In genomic region chr6:24495516-24495847, GRCh38 we compare ENCODE assay signal across 8 cellular contexts. TPM values are rescaled to one million over a fixed set of nuclear protein-coding genes. Genes with fewer than 3 reads are reported as not detected.
DNase-seq lines count a peak whose midpoint lies in the region; ATAC-seq, FAIRE-seq and TF ChIP-seq lines count a peak whose summit lies in the region.

No MANE protein-coding gene starts in this region.

- peak in 1 of 3 donors; percentile 15 for TF ChIP-seq POLR2A in body of pancreas (IDR thresholded peaks at IDR 0.05)

- H3K4me1 ChIP-seq in HUES6 (ENCODE audit: control insufficient read depth, insufficient read depth, low read length) (peaks cover 8% of the 10 kb centered on the region), body of pancreas (peaks cover 14% of the 10 kb centered on the region), iPS-20b (ENCODE audit: insufficient read depth, low read length) (peaks cover 3% of the 10 kb centered on the region; the same call in 1 of the 2 replicates), small intestine (ENCODE audit: control insufficient read depth in 2 of 2, insufficient read depth in 1 of 2, low read depth in 1 of 2, low read length in 1 of 2) (peaks cover 0 to 2% of the 10 kb centered on the region in 2 donors)

- FAIRE-seq in small intestine (lab: Jason Lieb, UNC) (no peak), D721Med (lab: Jason Lieb, UNC) (no peak)

- intact Hi-C loops in body of pancreas (cut with DNase I), result no loop called here

- DNase-seq in DMS79 treated with DMSO at 0.1 percent for 48 hours (lab: John Stamatoyannopoulos, UW), result peak; percentile 49
- DNase-seq in SW480 (ENCODE audit: low spot score), result peak; percentile 47
- DNase-seq in body of pancreas, result peak; percentile 64 to 77 (median 71)
- peak; percentile 32 for DNase-seq in small intestine
- DNase-seq in D721Med (ENCODE audit: insufficient read length, low spot score), result no peak

- H3K27me3 ChIP-seq in HUES6 (ENCODE audit: control insufficient read depth, insufficient read depth, low read length) (peaks cover 29% of the 10 kb centered on the region), body of pancreas (no peaks in the 10 kb centered on the region), iPS-20b (ENCODE audit: insufficient read depth, low read length) (peaks cover 32% of the 10 kb centered on the region), small intestine (ENCODE audit: control insufficient read depth in 2 of 2, insufficient read depth in 2 of 2, low read length in 2 of 2) (no peaks in the 10 kb centered on the region)

- H3K36me3 ChIP-seq in HUES6 (ENCODE audit: control insufficient read depth, insufficient read depth, low read length), result no peaks in the 10 kb centered on the region
- no peaks in the 10 kb centered on the region for H3K36me3 ChIP-seq in body of pancreas (replicated peaks in 1 of 2; ENCODE audit: insufficient read depth in 1 of 2, low read depth in 2 of 2)
- H3K36me3 ChIP-seq in iPS-20b (ENCODE audit: insufficient read depth, low read depth, low read length), result no peaks in the 10 kb centered on the region
- H3K36me3 ChIP-seq in small intestine (ENCODE audit: control insufficient read depth in 2 of 2, insufficient read depth in 2 of 2, low read length in 2 of 2), result no peaks in the 10 kb centered on the region

- H3K9ac ChIP-seq in HUES6 (ENCODE audit: low read length) (peak overlapping the region; percentile 57), iPS-20b (ENCODE audit: low read depth, low read length) (peak overlapping the region; percentile 68; the same call in 1 of the 2 replicates)

- WGBS in body of pancreas, 2 donors, result 2 to 4% methylated on average over 13 of the region's 13 CpGs
- WGBS in small intestine, 3 donors, result 3 to 4% (median 4%) methylated on average over 13 of the region's 13 CpGs

- ATAC-seq in GM21381 (IDR thresholded peaks at IDR 0.05; ENCODE audit: unreplicated experiment) (peak; percentile 48), body of pancreas (peak; percentile 58)

- TF ChIP-seq CTCF in body of pancreas (IDR thresholded peaks at IDR 0.05), result no peak
- TF ChIP-seq CTCF in D721Med (IDR thresholded peaks at IDR 0.05; ENCODE audit: insufficient read depth, missing control alignments), result no peak

- H3K4me3 ChIP-seq in HUES6 (ENCODE audit: low read depth, low read length) (peak overlapping the region; percentile 83), body of pancreas (peak overlapping the region; percentile 44 to 63), iPS-20b (ENCODE audit: low read length) (peak overlapping the region; percentile 71), small intestine (ENCODE audit: low read depth in 1 of 2, low read length in 2 of 2) (peak overlapping the region; percentile 58 to 59)

- H3K27ac ChIP-seq in HUES6 (ENCODE audit: low read depth, low read length) (no peak overlapping the region), body of pancreas (peak overlapping the region; percentile 42 to 86 (median 80)), iPS-20b (ENCODE audit: low read length) (no peak overlapping the region), small intestine (ENCODE audit: low read depth in 1 of 2, low read length in 1 of 2) (peak overlapping the region in 1 of 2 donors; percentile 73)

- H3K9me3 ChIP-seq in HUES6 (ENCODE audit: control insufficient read depth, insufficient read depth, low read depth, low read length) (0 out of 2 replicates have a peak, but pooled peaks cover 2% of the 10 kb centered on the region), body of pancreas (no peaks in the 10 kb centered on the region), iPS-20b (ENCODE audit: insufficient read depth, low read depth, low read length) (no peaks in the 10 kb centered on the region), small intestine (ENCODE audit: control insufficient read depth, low read depth) (no peaks in the 10 kb centered on the region)

RNA-seq across cellular contexts. Expression of gene ALDH5A1, which starts 0.7 kb away (rescaled TPM):
- 1 to 10 TPM; 4.4 to 8.2 TPM for total RNA-seq in body of pancreas
- 1 to 10 TPM; 1.3 to 6.4 (median 2.2) TPM for polyA plus RNA-seq in small intestine

RNA-seq across cellular contexts. Expression of gene GPLD1, which starts 6.1 kb away (rescaled TPM):
- 1 to 10 TPM in 1 of 2 donors, under 1 TPM in 1; 0.66 to 2.6 TPM for total RNA-seq in body of pancreas
- under 1 TPM in 1 of 3 donors, not detected in 2; 0.28 TPM for polyA plus RNA-seq in small intestine

Comparison
In these comparisons a context has a peak if more than half of its experiments do, and no peak if none do; other contexts are left out.
1. H3K27ac ChIP-seq: peak in body of pancreas (4 of 4); none in HUES6 (single experiment) and iPS-20b (single experiment).
2. Peak in every context shown above with its lines, with median percentiles within 50 percentile points of each other: H3K4me3 ChIP-seq.